In the genomic region with DNA sequence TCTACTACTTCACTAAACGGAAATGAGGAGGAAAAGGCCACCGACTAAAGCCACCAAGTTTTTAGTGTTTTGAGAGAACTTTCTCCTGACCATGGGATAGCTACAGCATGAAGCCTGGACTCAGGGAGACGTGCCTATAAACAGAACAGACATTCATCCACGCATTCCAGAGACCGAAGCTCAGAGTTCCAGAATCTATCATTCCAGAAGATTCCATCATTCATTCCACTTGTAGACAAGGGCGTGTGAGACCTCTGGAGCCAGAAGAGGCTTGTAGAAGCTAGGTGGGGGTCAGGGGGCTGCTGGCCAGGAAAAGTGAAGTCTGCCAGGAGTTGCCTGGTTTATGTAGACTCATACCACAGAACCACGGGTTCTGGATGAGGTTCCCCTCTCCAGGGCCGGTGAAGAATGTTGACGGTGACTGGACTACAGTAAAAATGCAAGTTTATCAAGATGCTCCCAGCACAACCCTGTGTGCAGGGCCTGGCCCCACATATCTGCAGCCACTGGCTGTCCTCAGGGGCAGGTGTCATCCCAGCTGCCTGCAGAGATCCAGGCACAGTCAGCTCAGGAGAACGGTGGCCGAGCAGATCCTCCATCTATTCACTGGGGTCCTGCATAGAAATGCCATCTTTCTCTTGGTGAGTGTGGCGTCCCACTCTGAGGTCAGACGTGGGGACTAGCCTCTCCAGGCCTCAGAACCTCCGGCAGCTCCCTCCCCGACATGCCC, we compare ENCODE assay signal across 22 cellular contexts.
"Had no signal": no experiment of that assay in that cellular context is flagged by ENCODE, and none has a peak within 500 bp of the region (broad histone marks: within the 10 kb centered on the region; RNA-seq: fewer than 3 reads in every experiment).

No MANE protein-coding gene starts in this region.

- H3K4me3 Mint-ChIP-seq: activated CD8-positive, alpha-beta T cell treated with anti-CD3 and anti-CD28 coated beads, Interleukin-2, amount 10 ng/mL, durations not matched to agents 7 days and 5 days; activated naive CD4-positive, alpha-beta T cell treated with anti-CD3 and anti-CD28 coated beads for 36 hours; activated naive CD8-positive, alpha-beta T cell; activated T-cell treated with anti-CD3 and anti-CD28 coated beads, Interleukin-2, amount 50 U/mL, for 24 hours; activated T-helper 1 cell treated with anti-CD3 and anti-CD28 coated beads, Interleukin-12 subunit alpha, Interleukin-12 subunit beta, Interleukin-2, Interleukin-4 antibody, amounts not matched to agents 30 ng/mL and 10 ng/mL and 1 ng/mL, durations not matched to agents 14 hours and 24 hours and 36 hours; brain; T-helper 1 cell treated with Interleukin-12 subunit alpha and Interleukin-12 subunit beta and Interleukin-4 antibody, amounts not matched to agents 30 μg/mL and 1 μg/mL, for 36 hours; WTC11 had no signal

- DNase-seq: activated CD4-positive, alpha-beta T cell treated with anti-CD3 and anti-CD28 coated beads for 48 hours; activated CD4-positive, alpha-beta T cell treated with anti-CD3 and anti-CD28 coated beads, Interleukin-2, amount 50 U/mL, for 4 hours; activated CD4-positive, CD25-positive, alpha-beta regulatory T cell treated with anti-CD3 and anti-CD28 coated beads, Interleukin-2, amount 50 U/mL, for 72 hours; activated CD8-positive, alpha-beta T cell treated with anti-CD3 and anti-CD28 coated beads, Interleukin-2, amount 10 ng/mL, durations not matched to agents 7 days and 5 days; activated effector memory CD4-positive, alpha-beta T cell treated with Interleukin-2 at 50 U/mL for 16 hours; activated naive CD4-positive, alpha-beta T cell treated with anti-CD3 and anti-CD28 coated beads for 36 hours; activated T-cell treated with anti-CD3 and anti-CD28 coated beads, Interleukin-2, amount 50 U/mL, for 24 hours; amygdala; Kasumi-1; KBM-7; NCI-H1048; NCI-H146; NCI-H187 treated with DMSO at 0.1 percent for 48 hours; NCI-H2081 treated with DMSO at 0.1 percent for 48 hours; NCI-H446; NCI-H524; SHP77 had no signal

- H3K27me3 Mint-ChIP-seq: activated naive CD8-positive, alpha-beta T cell; activated T-cell treated with anti-CD3 and anti-CD28 coated beads, Interleukin-2, amount 50 U/mL, for 24 hours had no signal

- H3K27ac Mint-ChIP-seq: activated CD8-positive, alpha-beta T cell treated with anti-CD3 and anti-CD28 coated beads, Interleukin-2, amount 10 ng/mL, durations not matched to agents 7 days and 5 days; activated naive CD4-positive, alpha-beta T cell treated with anti-CD3 and anti-CD28 coated beads for 36 hours; activated naive CD8-positive, alpha-beta T cell; activated T-cell treated with anti-CD3 and anti-CD28 coated beads, Interleukin-2, amount 50 U/mL, for 24 hours; activated T-helper 1 cell treated with anti-CD3 and anti-CD28 coated beads, Interleukin-12 subunit alpha, Interleukin-12 subunit beta, Interleukin-2, Interleukin-4 antibody, amounts not matched to agents 30 ng/mL and 10 ng/mL and 1 ng/mL, durations not matched to agents 14 hours and 24 hours and 36 hours; T-helper 1 cell treated with Interleukin-12 subunit alpha and Interleukin-12 subunit beta and Interleukin-4 antibody, amounts not matched to agents 30 μg/mL and 1 μg/mL, for 36 hours; WTC11 had no signal

- H3K36me3 Mint-ChIP-seq: brain, WTC11 had no signal

- H3K9me3 Mint-ChIP-seq: activated naive CD4-positive, alpha-beta T cell treated with anti-CD3 and anti-CD28 coated beads for 36 hours; activated T-cell treated with anti-CD3 and anti-CD28 coated beads, Interleukin-2, amount 50 U/mL, for 24 hours; activated T-helper 1 cell treated with anti-CD3 and anti-CD28 coated beads, Interleukin-12 subunit alpha, Interleukin-12 subunit beta, Interleukin-2, Interleukin-4 antibody, amounts not matched to agents 30 ng/mL and 10 ng/mL and 1 ng/mL, durations not matched to agents 14 hours and 24 hours and 36 hours; T-helper 1 cell treated with Interleukin-12 subunit alpha and Interleukin-12 subunit beta and Interleukin-4 antibody, amounts not matched to agents 30 μg/mL and 1 μg/mL, for 36 hours had no signal

- ATAC-seq: activated CD8-positive, alpha-beta T cell treated with anti-CD3 and anti-CD28 coated beads, Interleukin-2, amount 10 ng/mL, durations not matched to agents 7 days and 5 days; WTC11 had no signal

- H3K4me1 Mint-ChIP-seq: WTC11 had no signal
